In genomic region chr12:95201056-95201670, GRCh38 we compare ENCODE assay signal across 9 cellular contexts. TPM values are rescaled to one million over a fixed set of nuclear protein-coding genes. Genes with fewer than 3 reads are reported as not detected.
DNase-seq lines count a peak whose midpoint lies in the region; ATAC-seq, FAIRE-seq and TF ChIP-seq lines count a peak whose summit lies in the region.
"Had no signal": no experiment of that assay in that cellular context is flagged by ENCODE, and none has a peak within 500 bp of the region (broad histone marks: within the 10 kb centered on the region; RNA-seq: fewer than 3 reads in every experiment).

No MANE protein-coding gene starts in this region.

- TF ChIP-seq EP300 in transverse colon (IDR thresholded peaks at IDR 0.05; ENCODE audit: low read depth), result no peak

- intact Hi-C loops in left lung (cut with DNase I) (no loop called here), transverse colon (cut with DNase I; ENCODE audit: low total_unique reads) (no loop called here)

- WGBS in transverse colon (ENCODE audit: low coverage in 1 of 2), 2 donors, result 70% methylated on average over 4 of the region's 4 CpGs

- H3K4me1 Mint-ChIP-seq in astrocyte (ENCODE audit: low read depth, unreplicated experiment), result peaks cover 62% of the 10 kb centered on the region

- H4K20me1 ChIP-seq in astrocyte (ENCODE audit: insufficient read depth, low read length), result no peaks in the 10 kb centered on the region

- no peaks in the 10 kb centered on the region for H3K9me3 ChIP-seq in astrocyte (ENCODE audit: insufficient read depth, low read depth, low read length)
- no peaks in the 10 kb centered on the region for H3K9me3 ChIP-seq in left lung
- H3K9me3 ChIP-seq in transverse colon, result no peaks in the 10 kb centered on the region

- in situ Hi-C loops in transverse colon (cut with MboI; ENCODE audit: low pct_ligation_motif_present in 1 of 4, low pct_unique_long_range_greater_than_20kb in 1 of 4, low sequenced_read_pairs in 3 of 4), result no loop called here

- H3K4me2 ChIP-seq in astrocyte (ENCODE audit: low read length), result peak overlapping the region; percentile 66

- H3K27ac Mint-ChIP-seq in astrocyte (ENCODE audit: unreplicated experiment), result peak overlapping the region; percentile 95
- H3K27ac Mint-ChIP-seq: activated T-helper 1 cell treated with anti-CD3 and anti-CD28 coated beads, Interleukin-12 subunit alpha, Interleukin-12 subunit beta, Interleukin-2, Interleukin-4 antibody, amounts not matched to agents 30 ng/mL and 10 ng/mL and 1 ng/mL, durations not matched to agents 14 hours and 24 hours and 36 hours had no signal

- TF ChIP-seq CTCF in astrocyte (IDR thresholded peaks at IDR 0.05; ENCODE audit: insufficient read depth, low read depth, low read length), result no peak
- TF ChIP-seq CTCF in left lung (IDR thresholded peaks at IDR 0.05), result no peak
- TF ChIP-seq CTCF in transverse colon (IDR thresholded peaks at IDR 0.05), result no peak

- H3K27me3 ChIP-seq in astrocyte (ENCODE audit: insufficient read depth, low read length), result no peaks in the 10 kb centered on the region
- H3K27me3 ChIP-seq in left lung, result no peaks in the 10 kb centered on the region
- no peaks in the 10 kb centered on the region for H3K27me3 ChIP-seq in transverse colon

- H3K36me3 ChIP-seq in astrocyte (ENCODE audit: insufficient read depth, low read length) (no peaks in the 10 kb centered on the region), left lung (no peaks in the 10 kb centered on the region), transverse colon (no peaks in the 10 kb centered on the region)

- H3K4me1 ChIP-seq in astrocyte (ENCODE audit: insufficient read depth, low read length), result peaks cover 42% of the 10 kb centered on the region
- peaks cover 23 to 54% of the 10 kb centered on the region in 2 donors for H3K4me1 ChIP-seq in left lung
- H3K4me1 ChIP-seq in transverse colon, result peaks cover 27 to 73% (median 42%) of the 10 kb centered on the region in 4 donors

- H3K27ac ChIP-seq in astrocyte (ENCODE audit: low read depth, low read length) (peak overlapping the region; percentile 57), left lung (peak overlapping the region; percentile 21 to 60), transverse colon (peak overlapping the region; percentile 68 to 82 (median 73))

- H3K79me2 ChIP-seq in astrocyte (ENCODE audit: insufficient read depth, low read length), result peaks cover 51% of the 10 kb centered on the region

- H3K9ac ChIP-seq in astrocyte (ENCODE audit: low read length), result peak overlapping the region; percentile 12

- no peaks in the 10 kb centered on the region for H3K9me3 Mint-ChIP-seq in astrocyte (ENCODE audit: unreplicated experiment)
- H3K9me3 Mint-ChIP-seq: activated T-helper 1 cell treated with anti-CD3 and anti-CD28 coated beads, Interleukin-12 subunit alpha, Interleukin-12 subunit beta, Interleukin-2, Interleukin-4 antibody, amounts not matched to agents 30 ng/mL and 10 ng/mL and 1 ng/mL, durations not matched to agents 14 hours and 24 hours and 36 hours had no signal

- no peak for ATAC-seq in left lung
- ATAC-seq in GM18519 (IDR thresholded peaks at IDR 0.05; ENCODE audit: low FRiP score, unreplicated experiment), result no peak

- no peak for FAIRE-seq in astrocyte (lab: Jason Lieb, UNC)

- no peak for TF ChIP-seq POLR2A in transverse colon (IDR thresholded peaks at IDR 0.05)

- peak overlapping the region; percentile 45 for H3K4me3 Mint-ChIP-seq in astrocyte (ENCODE audit: unreplicated experiment)
- H3K4me3 Mint-ChIP-seq: activated T-helper 1 cell treated with anti-CD3 and anti-CD28 coated beads, Interleukin-12 subunit alpha, Interleukin-12 subunit beta, Interleukin-2, Interleukin-4 antibody, amounts not matched to agents 30 ng/mL and 10 ng/mL and 1 ng/mL, durations not matched to agents 14 hours and 24 hours and 36 hours had no signal

- H3K4me3 ChIP-seq in astrocyte (ENCODE audit: insufficient read depth, low read depth, low read length) (no peak overlapping the region), left lung (no peak overlapping the region), transverse colon (peak overlapping the region in 1 of 4 donors; percentile 30)

- no peaks in the 10 kb centered on the region for H3K36me3 Mint-ChIP-seq in astrocyte (ENCODE audit: low read depth, unreplicated experiment)

- peak; percentile 23 for DNase-seq in HPDE6-E6E7 (ENCODE audit: extremely low spot score)
- DNase-seq in astrocyte (ENCODE audit: low read depth), result peak; percentile 56
- DNase-seq in left lung, result no peak
- no peak for DNase-seq in transverse colon
- DNase-seq in KG1 (lab: John Stamatoyannopoulos, UW), result no peak
- no peak for DNase-seq in DMS 273 treated with DMSO at 0.1 percent for 48 hours (lab: John Stamatoyannopoulos, UW)
- DNase-seq: NCI-H1436 had no signal

- H3K27me3 Mint-ChIP-seq in astrocyte (ENCODE audit: low read depth, unreplicated experiment), result no peaks in the 10 kb centered on the region

- no peak overlapping the region for H2AFZ ChIP-seq in astrocyte (ENCODE audit: low read depth, low read length)

RNA-seq across cellular contexts. Expression of gene FGD6, which starts 16.1 kb away (rescaled TPM):
- total RNA-seq in astrocyte, result 25.3 and 26.5 TPM in 2 replicates
- 10 to 100 TPM; 17.3 to 36.0 TPM for total RNA-seq in left lung
- total RNA-seq in transverse colon, result 10 to 100 TPM; 25.0 to 37.0 (median 32.1) TPM

RNA-seq across cellular contexts. Expression of gene VEZT, which starts 16.4 kb away (rescaled TPM):
- total RNA-seq in astrocyte, result 106 and 107 TPM in 2 replicates
- 10 to 100 TPM; 69.4 to 84.3 TPM for total RNA-seq in left lung
- total RNA-seq in transverse colon, result 100 to 1,000 TPM in 1 of 4 donors, 10 to 100 TPM in 3; 55.2 to 130 (median 85.5) TPM

Comparison
In these comparisons a context has a peak if more than half of its experiments do, and no peak if none do; other contexts are left out.
1. DNase-seq: peak in HPDE6-E6E7 (single experiment) and astrocyte (single experiment); none in left lung (0 of 2), transverse colon (single experiment), KG1 (single experiment) and DMS 273 treated with DMSO at 0.1 percent for 48 hours (single experiment).
2. Peak in every context shown above with its lines, with median percentiles within 50 percentile points of each other: H3K27ac ChIP-seq.